ENCODE assay signal across 1 cellular context in genomic region chr5:1105350-1106265, GRCh38.
A peak's percentile ranks its signal among the peaks of the same experiment; 100 is the strongest.
TF ChIP-seq lines count a peak whose summit lies in the region.

No MANE protein-coding gene starts in this region.

TF ChIP-seq in HepG2, 621 proteins besides CTCF, POLR2A, EP300 and RAD21 (continued from another document and continues in another):
- TF ChIP-seq ZFAT (CRISPR knock-in tag; conservative IDR thresholded peaks at IDR 0.05) (no peak), ATF2 (CRISPR knock-in tag; IDR thresholded peaks at IDR 0.05) (0 out of 2 replicates have a peak, but pooled peaks have one; percentile 6), KLF15 (CRISPR knock-in tag; IDR thresholded peaks at IDR 0.05; ENCODE audit: borderline replicate concordance) (no peak), SP4 (CRISPR knock-in tag; IDR thresholded peaks at IDR 0.05) (0 out of 2 replicates have a peak, but pooled peaks have one; percentile 15), HBP1 (CRISPR knock-in tag; IDR thresholded peaks at IDR 0.05; ENCODE audit: low read depth) (peak; percentile 63; the same call in 1 of the 2 replicates), ELF1 (CRISPR knock-in tag; IDR thresholded peaks at IDR 0.05) (peak; percentile 26; the same call in 1 of the 2 replicates), DPF2 (CRISPR knock-in tag; IDR thresholded peaks at IDR 0.05; ENCODE audit: borderline replicate concordance, low read depth) (no peak), KDM5B (CRISPR knock-in tag; IDR thresholded peaks at IDR 0.05; ENCODE audit: borderline replicate concordance) (peak; percentile 62; the same call in 1 of the 2 replicates), POLR2AphosphoS2 (IDR thresholded peaks at IDR 0.05; ENCODE audit: low read depth, low read length) (no peak), MXI1 (IDR thresholded peaks at IDR 0.05; ENCODE audit: borderline replicate concordance, low read depth, low read length) (peak; percentile 65; the same call in 1 of the 3 replicates), ZNF3 (CRISPR knock-in tag; IDR thresholded peaks at IDR 0.05) (peak; percentile 77), TBX2 (CRISPR knock-in tag; IDR thresholded peaks at IDR 0.05; ENCODE audit: borderline replicate concordance) (peak; percentile 35; the same call in 1 of the 2 replicates), PTBP1 (IDR thresholded peaks at IDR 0.05; ENCODE audit: low read depth, low read length, poor library complexity, severe bottlenecking) (no peak), MED8 (CRISPR knock-in tag; IDR thresholded peaks at IDR 0.05; ENCODE audit: insufficient replicate concordance) (peak; percentile 72), ZNF460 (CRISPR knock-in tag; IDR thresholded peaks at IDR 0.05; ENCODE audit: borderline replicate concordance) (peak; percentile 83), ZNF558 (CRISPR knock-in tag; IDR thresholded peaks at IDR 0.05; ENCODE audit: borderline replicate concordance) (peak; percentile 44; the same call in 1 of the 2 replicates), HDAC1 (CRISPR knock-in tag; IDR thresholded peaks at IDR 0.05) (peak; percentile 83), SALL1 (CRISPR knock-in tag; IDR thresholded peaks at IDR 0.05) (peak; percentile 87), HOXA7 (CRISPR knock-in tag; IDR thresholded peaks at IDR 0.05) (no peak), NR2F6 (IDR thresholded peaks at IDR 0.05) (peak; percentile 60), NR2F6 (CRISPR knock-in tag; IDR thresholded peaks at IDR 0.05) (peak; percentile 57), RBAK (CRISPR knock-in tag; IDR thresholded peaks at IDR 0.05) (no peak), KLF6 (CRISPR knock-in tag; IDR thresholded peaks at IDR 0.05) (peak; percentile 43; the same call in 1 of the 2 replicates), KIAA2018 (CRISPR knock-in tag; IDR thresholded peaks at IDR 0.05; ENCODE audit: borderline replicate concordance) (no peak), ZNF501 (CRISPR knock-in tag; IDR thresholded peaks at IDR 0.05) (peak; percentile 79), ZBTB20 (CRISPR knock-in tag; IDR thresholded peaks at IDR 0.05; ENCODE audit: borderline replicate concordance, low read depth) (0 out of 2 replicates have a peak, but pooled peaks have one; percentile 38)
- TF ChIP-seq, protein P1, sequence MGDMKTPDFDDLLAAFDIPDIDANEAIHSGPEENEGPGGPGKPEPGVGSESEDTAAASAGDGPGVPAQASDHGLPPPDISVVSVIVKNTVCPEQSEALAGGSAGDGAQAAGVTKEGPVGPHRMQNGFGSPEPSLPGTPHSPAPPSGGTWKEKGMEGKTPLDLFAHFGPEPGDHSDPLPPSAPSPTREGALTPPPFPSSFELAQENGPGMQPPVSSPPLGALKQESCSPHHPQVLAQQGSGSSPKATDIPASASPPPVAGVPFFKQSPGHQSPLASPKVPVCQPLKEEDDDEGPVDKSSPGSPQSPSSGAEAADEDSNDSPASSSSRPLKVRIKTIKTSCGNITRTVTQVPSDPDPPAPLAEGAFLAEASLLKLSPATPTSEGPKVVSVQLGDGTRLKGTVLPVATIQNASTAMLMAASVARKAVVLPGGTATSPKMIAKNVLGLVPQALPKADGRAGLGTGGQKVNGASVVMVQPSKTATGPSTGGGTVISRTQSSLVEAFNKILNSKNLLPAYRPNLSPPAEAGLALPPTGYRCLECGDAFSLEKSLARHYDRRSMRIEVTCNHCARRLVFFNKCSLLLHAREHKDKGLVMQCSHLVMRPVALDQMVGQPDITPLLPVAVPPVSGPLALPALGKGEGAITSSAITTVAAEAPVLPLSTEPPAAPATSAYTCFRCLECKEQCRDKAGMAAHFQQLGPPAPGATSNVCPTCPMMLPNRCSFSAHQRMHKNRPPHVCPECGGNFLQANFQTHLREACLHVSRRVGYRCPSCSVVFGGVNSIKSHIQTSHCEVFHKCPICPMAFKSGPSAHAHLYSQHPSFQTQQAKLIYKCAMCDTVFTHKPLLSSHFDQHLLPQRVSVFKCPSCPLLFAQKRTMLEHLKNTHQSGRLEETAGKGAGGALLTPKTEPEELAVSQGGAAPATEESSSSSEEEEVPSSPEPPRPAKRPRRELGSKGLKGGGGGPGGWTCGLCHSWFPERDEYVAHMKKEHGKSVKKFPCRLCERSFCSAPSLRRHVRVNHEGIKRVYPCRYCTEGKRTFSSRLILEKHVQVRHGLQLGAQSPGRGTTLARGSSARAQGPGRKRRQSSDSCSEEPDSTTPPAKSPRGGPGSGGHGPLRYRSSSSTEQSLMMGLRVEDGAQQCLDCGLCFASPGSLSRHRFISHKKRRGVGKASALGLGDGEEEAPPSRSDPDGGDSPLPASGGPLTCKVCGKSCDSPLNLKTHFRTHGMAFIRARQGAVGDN (CRISPR knock-in tag; IDR thresholded peaks at IDR 0.05): peak; percentile 85
- TF ChIP-seq, protein P2, sequence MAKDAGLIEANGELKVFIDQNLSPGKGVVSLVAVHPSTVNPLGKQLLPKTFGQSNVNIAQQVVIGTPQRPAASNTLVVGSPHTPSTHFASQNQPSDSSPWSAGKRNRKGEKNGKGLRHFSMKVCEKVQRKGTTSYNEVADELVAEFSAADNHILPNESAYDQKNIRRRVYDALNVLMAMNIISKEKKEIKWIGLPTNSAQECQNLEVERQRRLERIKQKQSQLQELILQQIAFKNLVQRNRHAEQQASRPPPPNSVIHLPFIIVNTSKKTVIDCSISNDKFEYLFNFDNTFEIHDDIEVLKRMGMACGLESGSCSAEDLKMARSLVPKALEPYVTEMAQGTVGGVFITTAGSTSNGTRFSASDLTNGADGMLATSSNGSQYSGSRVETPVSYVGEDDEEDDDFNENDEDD (CRISPR knock-in tag; IDR thresholded peaks at IDR 0.05; ENCODE audit: borderline replicate concordance): no peak; the same call in 1 of the 2 replicates
- TF ChIP-seq, protein P3, sequence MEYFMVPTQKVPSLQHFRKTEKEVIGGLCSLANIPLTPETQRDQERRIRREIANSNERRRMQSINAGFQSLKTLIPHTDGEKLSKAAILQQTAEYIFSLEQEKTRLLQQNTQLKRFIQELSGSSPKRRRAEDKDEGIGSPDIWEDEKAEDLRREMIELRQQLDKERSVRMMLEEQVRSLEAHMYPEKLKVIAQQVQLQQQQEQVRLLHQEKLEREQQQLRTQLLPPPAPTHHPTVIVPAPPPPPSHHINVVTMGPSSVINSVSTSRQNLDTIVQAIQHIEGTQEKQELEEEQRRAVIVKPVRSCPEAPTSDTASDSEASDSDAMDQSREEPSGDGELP (IDR thresholded peaks at IDR 0.05; ENCODE audit: borderline replicate concordance, low read depth): peak; percentile 99
- TF ChIP-seq, protein P4, sequence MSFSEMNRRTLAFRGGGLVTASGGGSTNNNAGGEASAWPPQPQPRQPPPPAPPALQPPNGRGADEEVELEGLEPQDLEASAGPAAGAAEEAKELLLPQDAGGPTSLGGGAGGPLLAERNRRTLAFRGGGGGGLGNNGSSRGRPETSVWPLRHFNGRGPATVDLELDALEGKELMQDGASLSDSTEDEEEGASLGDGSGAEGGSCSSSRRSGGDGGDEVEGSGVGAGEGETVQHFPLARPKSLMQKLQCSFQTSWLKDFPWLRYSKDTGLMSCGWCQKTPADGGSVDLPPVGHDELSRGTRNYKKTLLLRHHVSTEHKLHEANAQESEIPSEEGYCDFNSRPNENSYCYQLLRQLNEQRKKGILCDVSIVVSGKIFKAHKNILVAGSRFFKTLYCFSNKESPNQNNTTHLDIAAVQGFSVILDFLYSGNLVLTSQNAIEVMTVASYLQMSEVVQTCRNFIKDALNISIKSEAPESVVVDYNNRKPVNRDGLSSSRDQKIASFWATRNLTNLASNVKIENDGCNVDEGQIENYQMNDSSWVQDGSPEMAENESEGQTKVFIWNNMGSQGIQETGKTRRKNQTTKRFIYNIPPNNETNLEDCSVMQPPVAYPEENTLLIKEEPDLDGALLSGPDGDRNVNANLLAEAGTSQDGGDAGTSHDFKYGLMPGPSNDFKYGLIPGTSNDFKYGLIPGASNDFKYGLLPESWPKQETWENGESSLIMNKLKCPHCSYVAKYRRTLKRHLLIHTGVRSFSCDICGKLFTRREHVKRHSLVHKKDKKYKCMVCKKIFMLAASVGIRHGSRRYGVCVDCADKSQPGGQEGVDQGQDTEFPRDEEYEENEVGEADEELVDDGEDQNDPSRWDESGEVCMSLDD (CRISPR knock-in tag; IDR thresholded peaks at IDR 0.05; ENCODE audit: borderline replicate concordance): 0 out of 2 replicates have a peak, but pooled peaks have one; percentile 37
